Comparison of ENCODE assay signal across 25 cellular contexts in the genomic region with DNA sequence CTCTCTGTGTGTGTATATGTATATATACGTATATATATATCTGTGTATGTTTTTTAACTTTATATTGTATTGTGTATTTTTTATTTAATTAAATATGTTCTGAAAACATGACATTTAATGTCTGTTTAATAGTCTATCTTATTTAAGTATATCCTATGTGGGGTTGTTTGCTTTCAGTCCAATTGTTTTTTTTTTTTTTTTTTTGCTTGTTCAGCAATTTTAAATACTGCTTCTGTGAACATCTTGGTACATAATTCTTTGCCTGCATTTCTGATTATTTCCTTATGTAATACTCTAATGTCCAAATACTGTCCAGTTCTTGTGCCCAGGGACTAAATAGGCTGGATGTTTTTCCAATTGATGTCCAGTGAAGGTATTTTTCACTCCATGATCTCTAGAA.
"Had no signal": no experiment of that assay in that cellular context is flagged by ENCODE, and none has a peak within 500 bp of the region (broad histone marks: within the 10 kb centered on the region; RNA-seq: fewer than 3 reads in every experiment).

No MANE protein-coding gene starts in this region.

- H3K4me3 Mint-ChIP-seq: naive thymus-derived CD4-positive, alpha-beta T cell; natural killer cell treated with Interleukin-12 subunit alpha and Interleukin-12 subunit beta and Interleukin-15 and Interleukin-18, amount 100 ng/mL, for 72 hours; stimulated activated naive B cell treated with anti-CD40 and anti-IgM and Interleukin-4, amounts not matched to agents 10 μg/mL and 1 μg/mL and 100 μg/mL, for 72 hours had no signal

- DNase-seq: hippocampal formation; islet precursor cell; left ventricle myocardium inferior; midbrain; mucosa of descending colon; naive thymus-derived CD4-positive, alpha-beta T cell; ovary; stimulated activated CD4-positive, alpha-beta T cell treated with anti-CD3 and anti-CD28 coated beads, Interleukin-12 subunit alpha, Interleukin-12 subunit beta, amount 100 ng/mL, for 4 hours; stimulated activated CD4-positive, alpha-beta T cell treated with anti-CD3 and anti-CD28 coated beads, Interleukin-15, amount 100 ng/mL, for 24 hours; stimulated activated CD4-positive, alpha-beta T cell treated with anti-CD3 and anti-CD28 coated beads, Interleukin-2, amount 100 ng/mL, for 24 hours; stimulated activated CD4-positive, alpha-beta T cell treated with anti-CD3 and anti-CD28 coated beads, Interleukin-4, amount 100 ng/mL, for 1 hour; stimulated activated naive B cell treated with anti-CD40 and anti-IgM and Interleukin-4, amounts not matched to agents 10 μg/mL and 1 μg/mL and 100 μg/mL, for 72 hours; stimulated activated naive CD8-positive, alpha-beta T cell treated with anti-CD3 and anti-CD28 coated beads, Interleukin-15, Interleukin-2, amounts not matched to agents 100 U/mL and 50 U/mL, for 24 hours; stomach; testis; tibial artery; trophoblast cell; upper lobe of right lung had no signal

- H3K4me1 Mint-ChIP-seq: naive thymus-derived CD4-positive, alpha-beta T cell; stimulated activated naive B cell treated with anti-CD40 and anti-IgM and Interleukin-4, amounts not matched to agents 10 μg/mL and 1 μg/mL and 100 μg/mL, for 72 hours had no signal

- H3K27ac Mint-ChIP-seq: naive thymus-derived CD4-positive, alpha-beta T cell; natural killer cell treated with Interleukin-12 subunit alpha and Interleukin-12 subunit beta and Interleukin-15 and Interleukin-18, amount 100 ng/mL, for 72 hours; progenitor cell of endocrine pancreas; stimulated activated naive B cell treated with anti-CD40 and anti-IgM and Interleukin-4, amounts not matched to agents 10 μg/mL and 1 μg/mL and 100 μg/mL, for 72 hours had no signal

- H3K27me3 ChIP-seq: ovary, right atrium auricular region, stomach, testis, tibial artery, upper lobe of right lung had no signal

- ATAC-seq: mucosa of descending colon; naive thymus-derived CD4-positive, alpha-beta T cell; natural killer cell treated with Interleukin-12 subunit alpha and Interleukin-12 subunit beta and Interleukin-15 and Interleukin-18, amount 100 ng/mL, for 72 hours; sciatic nerve; stimulated activated naive B cell treated with anti-CD40 and anti-IgM and Interleukin-4, amounts not matched to agents 10 μg/mL and 1 μg/mL and 100 μg/mL, for 72 hours; stimulated activated naive CD8-positive, alpha-beta T cell treated with anti-CD3 and anti-CD28 coated beads, Interleukin-15, Interleukin-2, amounts not matched to agents 100 U/mL and 50 U/mL, for 24 hours; upper lobe of right lung had no signal

- H3K27me3 Mint-ChIP-seq: stimulated activated naive B cell treated with anti-CD40 and anti-IgM and Interleukin-4, amounts not matched to agents 10 μg/mL and 1 μg/mL and 100 μg/mL, for 72 hours had no signal

- H3K4me3 ChIP-seq: left ventricle myocardium inferior, lung, mucosa of descending colon, ovary, right atrium auricular region, skin epidermis, stomach, testis, tibial artery, upper lobe of right lung had no signal

- H3K36me3 Mint-ChIP-seq: stimulated activated naive B cell treated with anti-CD40 and anti-IgM and Interleukin-4, amounts not matched to agents 10 μg/mL and 1 μg/mL and 100 μg/mL, for 72 hours had no signal

- H3K4me1 ChIP-seq: left ventricle myocardium inferior, right atrium auricular region, stomach, testis, tibial artery, upper lobe of right lung had no signal

- FAIRE-seq: urothelium cell line had no signal

- H3K27ac ChIP-seq: left ventricle myocardium inferior, ovary, right atrium auricular region, skin epidermis, stomach, testis, tibial artery, upper lobe of right lung had no signal

- H3K9me3 ChIP-seq: left ventricle myocardium inferior, mucosa of descending colon, ovary, right atrium auricular region, stomach, testis, tibial artery, upper lobe of right lung had no signal

- H3K36me3 ChIP-seq: left ventricle myocardium inferior, ovary, right atrium auricular region, stomach, tibial artery, upper lobe of right lung had no signal
